Comparison of ENCODE assay signal across 8 cellular contexts in the genomic region with DNA sequence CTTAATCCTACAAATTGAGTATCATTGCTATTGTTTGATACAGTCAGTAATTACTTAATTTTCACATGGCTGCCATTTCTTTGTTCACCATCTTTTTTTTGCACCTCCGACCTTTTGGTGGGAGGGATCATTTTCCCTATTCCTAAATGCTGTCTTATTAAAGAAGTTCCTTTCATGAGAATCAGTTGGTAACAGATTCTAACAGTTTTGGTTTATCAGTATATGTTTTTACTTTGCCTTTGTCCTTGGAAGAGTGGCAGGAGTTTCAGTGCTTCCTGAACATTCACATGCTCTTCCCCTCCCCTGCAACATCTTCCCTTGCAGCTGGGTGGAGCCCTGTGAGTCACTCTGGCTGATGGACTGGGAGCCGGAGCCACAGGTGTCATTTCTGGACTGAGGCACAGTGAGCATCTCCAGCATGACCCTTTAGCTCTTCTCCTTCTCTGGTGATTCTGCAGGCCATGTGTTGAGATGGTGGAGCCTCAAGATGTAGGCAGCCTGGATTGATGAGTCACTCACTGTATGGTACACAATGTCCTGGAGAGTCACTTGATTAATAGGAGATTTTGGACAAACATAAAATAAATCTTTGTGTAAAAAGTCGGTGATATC.
DNase-seq lines count a peak whose midpoint lies in the region; ATAC-seq and TF ChIP-seq lines count a peak whose summit lies in the region.

No MANE protein-coding gene starts in this region.

- H3K36me3 ChIP-seq in Peyer's patch = no peaks in the 10 kb centered on the region
- H3K36me3 ChIP-seq in upper lobe of right lung = no peaks in the 10 kb centered on the region

- DNase-seq in SIG-M5 treated with dmso at 0.1 percent for 504 hours (lab: John Stamatoyannopoulos, UW; ENCODE audit: unreplicated experiment) (peak; percentile 12), SIG-M5 (lab: John Stamatoyannopoulos, UW) (no peak), Peyer's patch (peak in 2 of 3 donors; percentile 60 to 74), Right ventricle myocardium superior (peak; percentile 53), upper lobe of right lung (no peak)

- ATAC-seq in Right ventricle myocardium superior (ENCODE audit: poor library complexity) (peak; percentile 90), upper lobe of right lung (peak; percentile 51), HG02970 (IDR thresholded peaks at IDR 0.05; ENCODE audit: low FRiP score, unreplicated experiment) (no peak), GM19351 (IDR thresholded peaks at IDR 0.05; ENCODE audit: unreplicated experiment) (no peak), HG03571 (IDR thresholded peaks at IDR 0.05; ENCODE audit: unreplicated experiment) (no peak)

- intact Hi-C loops in Right ventricle myocardium superior (cut with DNase I) (no loop called here), upper lobe of right lung (cut with DNase I) (no loop called here)

- H3K27ac ChIP-seq in Peyer's patch = peak overlapping the region in 1 of 4 donors; percentile 65
- no peak overlapping the region for H3K27ac ChIP-seq in upper lobe of right lung

- TF ChIP-seq CTCF in Peyer's patch (IDR thresholded peaks at IDR 0.05) (peak in 3 of 6 experiments; percentile 40 to 48 (median 42)), upper lobe of right lung (IDR thresholded peaks at IDR 0.05) (peak; percentile 11)

- H3K9me3 ChIP-seq in Peyer's patch (no peaks in the 10 kb centered on the region), upper lobe of right lung (no peaks in the 10 kb centered on the region)

- H3K4me1 ChIP-seq in Peyer's patch (peaks cover 0 to 26% (median 3%) of the 10 kb centered on the region in 4 donors), upper lobe of right lung (no peaks in the 10 kb centered on the region)

- H3K27me3 ChIP-seq in Peyer's patch (no peaks in the 10 kb centered on the region), upper lobe of right lung (no peaks in the 10 kb centered on the region)

- TF ChIP-seq POLR2A in Peyer's patch (IDR thresholded peaks at IDR 0.05) = no peak

- H3K4me3 ChIP-seq in Peyer's patch = no peak overlapping the region
- no peak overlapping the region for H3K4me3 ChIP-seq in upper lobe of right lung

Comparison
In these comparisons a context has a peak if more than half of its experiments do, and no peak if none do; other contexts are left out.
1. DNase-seq: peak in SIG-M5 treated with dmso at 0.1 percent for 504 hours (single experiment), Peyer's patch (2 of 3) and Right ventricle myocardium superior (single experiment); none in SIG-M5 (single experiment) and upper lobe of right lung (single experiment).
2. ATAC-seq: peak in Right ventricle myocardium superior (single experiment) and upper lobe of right lung (single experiment); none in HG02970 (single experiment), GM19351 (single experiment) and HG03571 (single experiment).